24 cellular contexts compared by ENCODE assay signal in genomic region chrX:10195947-10196346, GRCh38.
"Had no signal": no experiment of that assay in that cellular context is flagged by ENCODE, and none has a peak within 500 bp of the region (broad histone marks: within the 10 kb centered on the region; RNA-seq: fewer than 3 reads in every experiment).

No MANE protein-coding gene starts in this region.

- DNase-seq: dermis blood vessel endothelial cell; dorsolateral prefrontal cortex; effector CD4-positive, alpha-beta T cell; effector memory CD4-positive, alpha-beta T cell; foreskin keratinocyte; heart left ventricle; hypothalamus; immature natural killer cell; islet precursor cell; kidney; kidney glomerular epithelial cell; left colon; left ventricle myocardium superior; lower lobe of right lung; mesendoderm; midbrain had no signal

- H3K36me3 ChIP-seq: esophagus muscularis mucosa, gastroesophageal sphincter, heart left ventricle, lower lobe of right lung had no signal

- H3K79me2 ChIP-seq: hepatocyte had no signal

- H3K9me3 Mint-ChIP-seq: immature natural killer cell had no signal

- H3K4me1 ChIP-seq: esophagus muscularis mucosa, foreskin keratinocyte, gastroesophageal sphincter, lower lobe of right lung had no signal

- H3K4me3 Mint-ChIP-seq: immature natural killer cell had no signal

- H3K4me2 ChIP-seq: hepatocyte had no signal

- H2AFZ ChIP-seq: hepatocyte had no signal

- H3K36me3 Mint-ChIP-seq: immature natural killer cell had no signal

- ATAC-seq: foreskin keratinocyte, gastroesophageal sphincter, left colon, left lobe of liver, left ventricle myocardium superior, lower lobe of right lung had no signal

- H3K27ac Mint-ChIP-seq: immature natural killer cell had no signal

- H3K4me3 ChIP-seq: coronary artery, dorsolateral prefrontal cortex, esophagus muscularis mucosa, gastroesophageal sphincter, heart left ventricle, hepatocyte, lower lobe of right lung had no signal

- FAIRE-seq: colon, endothelial cell of umbilical vein, frontal cortex, kidney had no signal

- H3K27me3 ChIP-seq: esophagus muscularis mucosa, foreskin keratinocyte, gastroesophageal sphincter, hepatocyte had no signal

- H3K9me3 ChIP-seq: esophagus muscularis mucosa, gastroesophageal sphincter, heart left ventricle, lower lobe of right lung had no signal

- H3K27ac ChIP-seq: coronary artery, dorsolateral prefrontal cortex, esophagus muscularis mucosa, foreskin keratinocyte, gastroesophageal sphincter, hepatocyte, lower lobe of right lung had no signal
